10 cellular contexts compared by ENCODE assay signal in the genomic region with DNA sequence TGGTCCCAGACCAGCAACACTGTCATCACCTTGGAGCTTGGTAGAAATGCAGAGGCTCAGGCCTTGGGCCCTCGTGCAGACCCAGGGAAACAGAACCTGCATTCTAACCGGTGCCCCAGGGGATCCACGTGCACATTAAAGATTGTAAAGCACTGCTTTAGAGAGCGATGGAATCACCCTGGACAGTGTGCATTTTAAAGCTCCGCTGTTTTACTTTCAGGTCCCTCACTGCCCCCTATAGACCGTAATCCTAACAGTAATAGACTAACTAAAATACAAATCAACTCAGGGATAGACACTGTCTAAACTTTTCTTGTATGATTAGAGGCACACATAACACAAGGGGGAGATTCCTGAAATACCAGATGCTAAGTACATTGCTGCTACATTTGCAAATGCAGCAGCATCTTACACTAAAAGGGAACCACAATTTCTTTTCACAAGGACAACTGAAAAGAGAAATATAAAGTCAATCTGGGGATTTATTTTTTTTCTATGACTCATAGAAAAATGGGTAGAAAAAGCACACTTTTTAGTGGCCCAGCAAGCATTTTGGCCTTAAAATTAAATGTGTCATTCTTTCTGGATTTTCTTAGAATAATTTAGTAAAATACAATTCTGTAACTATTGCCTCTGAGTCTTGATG. TPM values are rescaled to one million over a fixed set of nuclear protein-coding genes. Genes with fewer than 3 reads are reported as not detected.
DNase-seq lines count a peak whose midpoint lies in the region; ATAC-seq and TF ChIP-seq lines count a peak whose summit lies in the region.
"Had no signal": no experiment of that assay in that cellular context is flagged by ENCODE, and none has a peak within 500 bp of the region (broad histone marks: within the 10 kb centered on the region; RNA-seq: fewer than 3 reads in every experiment).

No MANE protein-coding gene starts in this region.

- no peak overlapping the region for H2AFZ ChIP-seq in osteoblast (ENCODE audit: low read length)

- H3K9me3 ChIP-seq in osteoblast (ENCODE audit: low read depth, low read length) (no peaks in the 10 kb centered on the region), psoas muscle (no peaks in the 10 kb centered on the region)
- H3K9me3 ChIP-seq: BLaER1 treated with 17β-estradiol and CSF1 and Interleukin-3, amounts not matched to agents 10 nM and 100 nM had no signal

- no peaks in the 10 kb centered on the region for H3K27me3 Mint-ChIP-seq in endothelial cell (ENCODE audit: unreplicated experiment)
- peaks cover 27% of the 10 kb centered on the region for H3K27me3 Mint-ChIP-seq in activated T-cell treated with anti-CD3 and anti-CD28 coated beads, Interleukin-2, amount 50 U/mL, for 24 hours

- no peak overlapping the region for H3K27ac Mint-ChIP-seq in endothelial cell (ENCODE audit: unreplicated experiment)
- H3K27ac Mint-ChIP-seq in activated T-cell treated with anti-CD3 and anti-CD28 coated beads, Interleukin-2, amount 50 U/mL, for 24 hours = no peak overlapping the region

- H3K4me3 ChIP-seq in osteoblast (ENCODE audit: insufficient read depth, low read length) (no peak overlapping the region), psoas muscle (no peak overlapping the region)
- H3K4me3 ChIP-seq: BLaER1 treated with 17β-estradiol and CSF1 and Interleukin-3, amounts not matched to agents 10 nM and 100 nM had no signal

- H4K20me1 ChIP-seq in osteoblast (ENCODE audit: insufficient read depth, low read length) = no peaks in the 10 kb centered on the region
- H4K20me1 ChIP-seq: BLaER1 treated with 17β-estradiol and CSF1 and Interleukin-3, amounts not matched to agents 10 nM and 100 nM had no signal

- H3K36me3 ChIP-seq in osteoblast (ENCODE audit: insufficient read depth, low read length) = no peaks in the 10 kb centered on the region
- H3K36me3 ChIP-seq in psoas muscle (ENCODE audit: insufficient read depth in 1 of 2, low read depth in 1 of 2) = no peaks in the 10 kb centered on the region
- H3K36me3 ChIP-seq: BLaER1 treated with 17β-estradiol and CSF1 and Interleukin-3, amounts not matched to agents 10 nM and 100 nM had no signal

- no peak overlapping the region for H3K27ac ChIP-seq in osteoblast (ENCODE audit: low read depth, low read length)
- H3K27ac ChIP-seq in psoas muscle = no peak overlapping the region
- H3K27ac ChIP-seq: BLaER1 treated with 17β-estradiol and CSF1 and Interleukin-3, amounts not matched to agents 10 nM and 100 nM had no signal

- no peak for ATAC-seq in psoas muscle
- no peak for ATAC-seq in HG02759 (IDR thresholded peaks at IDR 0.05; ENCODE audit: unreplicated experiment)

- no peak overlapping the region for H3K4me2 ChIP-seq in osteoblast (ENCODE audit: insufficient read depth, low read length)

- no peaks in the 10 kb centered on the region for H3K9me3 Mint-ChIP-seq in endothelial cell (ENCODE audit: unreplicated experiment)
- H3K9me3 Mint-ChIP-seq in activated T-cell treated with anti-CD3 and anti-CD28 coated beads, Interleukin-2, amount 50 U/mL, for 24 hours = no peaks in the 10 kb centered on the region

- no peak overlapping the region for H3K4me3 Mint-ChIP-seq in endothelial cell (ENCODE audit: unreplicated experiment)
- H3K4me3 Mint-ChIP-seq in activated T-cell treated with anti-CD3 and anti-CD28 coated beads, Interleukin-2, amount 50 U/mL, for 24 hours = no peak overlapping the region

- H3K79me2 ChIP-seq in osteoblast (ENCODE audit: insufficient read depth, low read length) = no peaks in the 10 kb centered on the region

- DNase-seq in NCI-H1417 (lab: John Stamatoyannopoulos, UW) (peak; percentile 6 to 58 (median 8)), NCI-H1417 treated with DMSO at 0.1 percent for 48 hours (lab: John Stamatoyannopoulos, UW) (no peak), NCI-H524 (lab: John Stamatoyannopoulos, UW) (peak; percentile 50 to 79), endothelial cell (ENCODE audit: low spot score) (no peak), osteoblast (ENCODE audit: insufficient read length, low spot score, missing footprints) (peak; percentile 59), psoas muscle (no peak)
- DNase-seq in activated T-cell treated with anti-CD3 and anti-CD28 coated beads, Interleukin-2, amount 50 U/mL, for 24 hours = no peak

- intact Hi-C loops in psoas muscle (cut with DNase I) = loop anchor here in 1 of 2 donors (5.0 kb wide), 1 partner anchor 121 kb away; no protein-coding TSS in a partner anchor

- TF ChIP-seq CTCF in endothelial cell (IDR thresholded peaks at IDR 0.05; ENCODE audit: unreplicated experiment) = peak; percentile 43
- peak; percentile 65 for TF ChIP-seq CTCF in osteoblast (IDR thresholded peaks at IDR 0.05; ENCODE audit: extremely low read depth, low read depth, low read length)
- TF ChIP-seq CTCF in psoas muscle (IDR thresholded peaks at IDR 0.05) = no peak

- no peaks in the 10 kb centered on the region for H3K36me3 Mint-ChIP-seq in endothelial cell (ENCODE audit: low read depth, unreplicated experiment)
- no peaks in the 10 kb centered on the region for H3K36me3 Mint-ChIP-seq in activated T-cell treated with anti-CD3 and anti-CD28 coated beads, Interleukin-2, amount 50 U/mL, for 24 hours (ENCODE audit: low read depth)

- H3K27me3 ChIP-seq in osteoblast (ENCODE audit: insufficient read depth, low read length) (peaks cover 5% of the 10 kb centered on the region), psoas muscle (ENCODE audit: insufficient read depth in 3 of 3, low read length in 2 of 3) (peaks cover 0 to 6% (median 0%) of the 10 kb centered on the region in 3 donors)
- H3K27me3 ChIP-seq: BLaER1 treated with 17β-estradiol and CSF1 and Interleukin-3, amounts not matched to agents 10 nM and 100 nM had no signal

- WGBS in psoas muscle, 3 donors = 15 to 22% (median 21%) methylated on average over 6 of the region's 6 CpGs

- H3K4me1 ChIP-seq in osteoblast (ENCODE audit: insufficient read depth, low read length) (no peaks in the 10 kb centered on the region), psoas muscle (no peaks in the 10 kb centered on the region)

- H3K4me1 Mint-ChIP-seq in endothelial cell (ENCODE audit: unreplicated experiment) = peaks cover 5% of the 10 kb centered on the region
- H3K4me1 Mint-ChIP-seq in activated T-cell treated with anti-CD3 and anti-CD28 coated beads, Interleukin-2, amount 50 U/mL, for 24 hours (ENCODE audit: low read depth) = peaks cover 4% of the 10 kb centered on the region

RNA-seq across cellular contexts. Expression of a gene that starts 10.5 kb away (rescaled TPM):
- total RNA-seq in endothelial cell (ENCODE audit: unreplicated experiment) (9.4 TPM), osteoblast (0.29 and 0.72 TPM in 2 replicates), psoas muscle (not detected)
- polyA plus RNA-seq in psoas muscle = under 1 TPM in 1 of 3 donors, not detected in 2; 0.05 TPM
- total RNA-seq: activated CD8-positive, alpha-beta memory T cell treated with anti-CD3 and anti-CD28 coated beads for 36 hours had no signal

Comparison
In these comparisons a context has a peak if more than half of its experiments do, and no peak if none do; other contexts are left out.
1. DNase-seq: peak in NCI-H1417 (3 of 3), NCI-H524 (2 of 2) and osteoblast (single experiment); none in NCI-H1417 treated with DMSO at 0.1 percent for 48 hours (single experiment), endothelial cell (single experiment), psoas muscle (0 of 2) and activated T-cell treated with anti-CD3 and anti-CD28 coated beads, Interleukin-2, amount 50 U/mL, for 24 hours (single experiment).